14 cellular contexts compared by ENCODE assay signal in genomic region chr15:85616549-85616948, GRCh38.
A peak's percentile ranks its signal among the peaks of the same experiment; 100 is the strongest.
DNase-seq lines count a peak whose midpoint lies in the region; ATAC-seq and TF ChIP-seq lines count a peak whose summit lies in the region.
"Had no signal": no experiment of that assay in that cellular context is flagged by ENCODE, and none has a peak within 500 bp of the region (broad histone marks: within the 10 kb centered on the region; RNA-seq: fewer than 3 reads in every experiment).

No MANE protein-coding gene starts in this region.

- peaks cover 0 to 2% (median 2%) of the 10 kb centered on the region in 3 donors for H3K36me3 Mint-ChIP-seq in immature natural killer cell
- peaks cover 5% of the 10 kb centered on the region for H3K36me3 Mint-ChIP-seq in activated CD4-positive, alpha-beta T cell treated with anti-CD3 and anti-CD28 coated beads for 36 hours (ENCODE audit: low read depth)

- ATAC-seq in HG03135 (IDR thresholded peaks at IDR 0.05; ENCODE audit: unreplicated experiment) (no peak), HG03521 (IDR thresholded peaks at IDR 0.05; ENCODE audit: unreplicated experiment) (no peak)
- ATAC-seq in activated CD4-positive, alpha-beta T cell treated with anti-CD3 and anti-CD28 coated beads for 36 hours: no peak

- no peaks in the 10 kb centered on the region for H3K9me3 Mint-ChIP-seq in immature natural killer cell
- no peaks in the 10 kb centered on the region for H3K9me3 Mint-ChIP-seq in activated CD4-positive, alpha-beta T cell treated with anti-CD3 and anti-CD28 coated beads for 36 hours (ENCODE audit: low read depth)
- H3K9me3 Mint-ChIP-seq: activated T-helper 2 cell treated with anti-CD3 and anti-CD28 coated beads, Interferon-gamma antibody, Interleukin-2, Interleukin-4, amounts not matched to agents 10 μg/mL and 5 μg/mL and 100 μg/mL, durations not matched to agents 14 hours and 24 hours and 36 hours had no signal

- CTCF ChIA-PET in activated CD4-positive, alpha-beta T cell treated with anti-CD3 and anti-CD28 coated beads for 36 hours (lab: Charles Lee): interaction anchor here (0.6 to 1.6 kb wide), 3 partner anchors 13 to 108 kb away, joined by 4 read pairs; no protein-coding TSS in a partner anchor

- H3K4me3 ChIP-seq in colonic mucosa: no peak overlapping the region
- no peak overlapping the region for H3K4me3 ChIP-seq in testis
- H3K4me3 ChIP-seq: lung had no signal

- H3K4me1 ChIP-seq in colonic mucosa: peaks cover 5% of the 10 kb centered on the region
- H3K4me1 ChIP-seq in testis: peaks cover 35% of the 10 kb centered on the region

- H3K9ac ChIP-seq in colonic mucosa (ENCODE audit: low read depth in 2 of 2, low read length in 2 of 2): peak overlapping the region in 1 of 2 donors; percentile 40

- H3K9me3 ChIP-seq in colonic mucosa (no peaks in the 10 kb centered on the region), testis (no peaks in the 10 kb centered on the region)

- intact Hi-C loops in colonic mucosa (cut with DNase I): no loop called here
- intact Hi-C loops in testis (cut with DNase I; ENCODE audit: low total_unique reads): no loop called here
- intact Hi-C loops in activated CD4-positive, alpha-beta T cell treated with anti-CD3 and anti-CD28 coated beads for 36 hours (cut with DNase I, micrococcal nuclease): loop anchor here in 1 of 2 experiments (5.0 to 10.0 kb wide), 3 partner anchors 129 to 218 kb away; partner anchors contain the start of gene KLHL25

- TF ChIP-seq CTCF in colonic mucosa (IDR thresholded peaks at IDR 0.05) (no peak), testis (IDR thresholded peaks at IDR 0.05) (no peak)

- H3K27me3 Mint-ChIP-seq in immature natural killer cell (ENCODE audit: low read depth in 3 of 3): peaks cover 0 to 2% (median 1%) of the 10 kb centered on the region in 3 donors
- H3K27me3 Mint-ChIP-seq in activated CD4-positive, alpha-beta T cell treated with anti-CD3 and anti-CD28 coated beads for 36 hours: no peaks in the 10 kb centered on the region

- H3K27ac Mint-ChIP-seq in immature natural killer cell: peak overlapping the region in 4 of 6 donors; percentile 45 to 78 (median 63)
- no peak overlapping the region for H3K27ac Mint-ChIP-seq in activated CD4-positive, alpha-beta T cell treated with anti-CD3 and anti-CD28 coated beads for 36 hours

- POLR2A ChIA-PET in activated CD4-positive, alpha-beta T cell treated with anti-CD3 and anti-CD28 coated beads for 36 hours (lab: Charles Lee): no interaction called here

- H3K4me1 Mint-ChIP-seq in immature natural killer cell: peaks cover 13 to 17% of the 10 kb centered on the region in 2 donors
- H3K4me1 Mint-ChIP-seq in activated CD4-positive, alpha-beta T cell treated with anti-CD3 and anti-CD28 coated beads for 36 hours: peaks cover 26% of the 10 kb centered on the region

- H3K27me3 ChIP-seq in colonic mucosa (no peaks in the 10 kb centered on the region), testis (no peaks in the 10 kb centered on the region)

- DNase-seq in HCEC 1CT: peak; percentile 24
- no peak for DNase-seq in colonic mucosa
- no peak for DNase-seq in immature natural killer cell
- no peak for DNase-seq in testis
- no peak for DNase-seq in DMS53 treated with DMSO at 0.1 percent for 48 hours (lab: John Stamatoyannopoulos, UW; ENCODE audit: unreplicated experiment)
- DNase-seq in activated CD4-positive, alpha-beta T cell treated with anti-CD3 and anti-CD28 coated beads for 36 hours: no peak
- DNase-seq: NCI-H1105, occipital lobe, SHP77 had no signal

- TF ChIP-seq POLR2A in testis (IDR thresholded peaks at IDR 0.05): no peak

- no peak overlapping the region for H3K4me3 Mint-ChIP-seq in immature natural killer cell
- H3K4me3 Mint-ChIP-seq in activated CD4-positive, alpha-beta T cell treated with anti-CD3 and anti-CD28 coated beads for 36 hours: no peak overlapping the region

- H3K36me3 ChIP-seq in colonic mucosa (no peaks in the 10 kb centered on the region), testis (ENCODE audit: low read depth, missing control alignments) (no peaks in the 10 kb centered on the region)

- peak overlapping the region; percentile 14 for H3K27ac ChIP-seq in colonic mucosa
- peak overlapping the region; percentile 84 to 86 for H3K27ac ChIP-seq in testis
- H3K27ac ChIP-seq: VCaP had no signal
